8 cellular contexts compared by ENCODE assay signal in the genomic region with DNA sequence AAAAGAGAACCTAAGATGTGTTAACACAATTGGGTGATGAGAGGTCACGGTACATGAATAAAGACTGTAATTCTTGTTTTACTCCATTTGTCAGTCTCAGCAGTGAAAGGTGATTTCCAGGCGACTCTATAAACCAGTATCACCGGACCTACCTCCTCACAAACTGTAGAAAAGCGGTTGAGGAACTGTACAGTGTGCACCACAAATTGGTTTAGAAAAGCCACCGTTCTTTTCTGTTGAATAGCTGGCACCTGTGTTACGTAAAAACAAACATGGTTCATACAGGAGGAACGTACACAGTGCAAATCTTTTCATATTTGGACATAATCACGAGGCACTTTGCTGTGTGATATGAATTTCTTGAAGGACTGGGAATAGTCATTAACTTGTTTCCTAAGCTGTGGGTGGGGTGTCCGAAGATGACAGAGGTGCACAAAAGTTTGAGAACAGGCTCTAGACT. TPM values are rescaled to one million over a fixed set of nuclear protein-coding genes. Genes with fewer than 3 reads are reported as not detected.
DNase-seq lines count a peak whose midpoint lies in the region; ATAC-seq and TF ChIP-seq lines count a peak whose summit lies in the region.

No MANE protein-coding gene starts in this region.

- H3K4me3 ChIP-seq in GM12864 (ENCODE audit: low read depth, low read length) = peak overlapping the region; percentile 86
- peak overlapping the region; percentile 89 for H3K4me3 ChIP-seq in LNCaP clone FGC (ENCODE audit: low read depth, low read length)
- H3K4me3 ChIP-seq in breast epithelium = peak overlapping the region; percentile 81 to 94 (median 86)
- H3K4me3 ChIP-seq in left lung = peak overlapping the region; percentile 84 to 92
- H3K4me3 ChIP-seq in testis = peak overlapping the region; percentile 69 to 93

- intact Hi-C loops in breast epithelium (cut with DNase I; ENCODE audit: low total_unique reads) (no loop called here), left lung (cut with DNase I) (no loop called here), testis (cut with DNase I; ENCODE audit: low total_unique reads) (no loop called here)

- DNase-seq in GM12864 (ENCODE audit: low read depth) = peak; percentile 34
- peak; percentile 82 for DNase-seq in LNCaP clone FGC (ENCODE audit: low read depth)
- no peak for DNase-seq in breast epithelium (ENCODE audit: low spot score in 2 of 2)
- DNase-seq in left lung = no peak
- DNase-seq in testis = no peak
- no peak for DNase-seq in SHP77 (lab: John Stamatoyannopoulos, UW)
- DNase-seq in ureter (ENCODE audit: low spot score) = no peak

- peak; percentile 37 for ATAC-seq in GM21723 (IDR thresholded peaks at IDR 0.05; ENCODE audit: unreplicated experiment)
- ATAC-seq in left lung = peak; percentile 67

- no peak for TF ChIP-seq POLR2A in breast epithelium (IDR thresholded peaks at IDR 0.05)
- TF ChIP-seq POLR2A in testis (IDR thresholded peaks at IDR 0.05) = no peak

- TF ChIP-seq CTCF in GM12864 (IDR thresholded peaks at IDR 0.05; ENCODE audit: low read depth, low read length, missing control alignments) (no peak), LNCaP clone FGC (IDR thresholded peaks at IDR 0.05; ENCODE audit: control insufficient read depth, extremely low read depth, insufficient read depth) (no peak), breast epithelium (IDR thresholded peaks at IDR 0.05) (no peak), left lung (IDR thresholded peaks at IDR 0.05) (no peak), testis (IDR thresholded peaks at IDR 0.05) (no peak)

- 16 to 18% methylated on average over 9 of the region's 9 CpGs for WGBS in testis, 2 donors

- H3K27ac ChIP-seq in breast epithelium = peak overlapping the region; percentile 95 to 96
- peak overlapping the region; percentile 87 to 89 for H3K27ac ChIP-seq in left lung
- peak overlapping the region; percentile 84 to 87 for H3K27ac ChIP-seq in testis

- H3K9me3 ChIP-seq in breast epithelium (no peaks in the 10 kb centered on the region), left lung (no peaks in the 10 kb centered on the region), testis (no peaks in the 10 kb centered on the region)

- no peaks in the 10 kb centered on the region for H3K4me1 ChIP-seq in breast epithelium
- peaks cover 6% of the 10 kb centered on the region in 2 donors for H3K4me1 ChIP-seq in left lung
- no peaks in the 10 kb centered on the region for H3K4me1 ChIP-seq in testis

- no peaks in the 10 kb centered on the region for H3K27me3 ChIP-seq in breast epithelium
- H3K27me3 ChIP-seq in left lung = no peaks in the 10 kb centered on the region
- H3K27me3 ChIP-seq in testis = no peaks in the 10 kb centered on the region

- H3K36me3 ChIP-seq in breast epithelium (no peaks in the 10 kb centered on the region), left lung (peaks cover 0 to 10% of the 10 kb centered on the region in 2 donors), testis (ENCODE audit: low read depth, missing control alignments) (no peaks in the 10 kb centered on the region)

RNA-seq across cellular contexts. Expression of gene WASHC3, which starts 0.7 kb away (rescaled TPM):
- total RNA-seq in breast epithelium = 10 to 100 TPM; 68.1 to 99.9 (median 74.1) TPM
- total RNA-seq in left lung = 10 to 100 TPM; 31.8 to 45.9 TPM
- total RNA-seq in testis = 100 to 1,000 TPM; 140 to 192 TPM
- polyA plus RNA-seq in testis (ENCODE audit: insufficient read depth, low read depth, low replicate concordance) = 298 TPM
- 41.5 TPM for total RNA-seq in ureter

RNA-seq across cellular contexts. Expression of gene NUP37, which starts 58.8 kb away (rescaled TPM):
- total RNA-seq in breast epithelium = 10 to 100 TPM; 16.7 to 17.9 (median 17.9) TPM
- 10 to 100 TPM; 22.7 to 26.2 TPM for total RNA-seq in left lung
- 10 to 100 TPM; 20.1 to 25.2 TPM for total RNA-seq in testis
- 38.1 TPM for polyA plus RNA-seq in testis (ENCODE audit: insufficient read depth, low read depth, low replicate concordance)
- 23.4 TPM for total RNA-seq in ureter

RNA-seq across cellular contexts. Expression of gene PARPBP, which starts 58.9 kb away (rescaled TPM):
- 1 to 10 TPM; 1.1 to 3.9 (median 2.3) TPM for total RNA-seq in breast epithelium
- total RNA-seq in left lung = 1 to 10 TPM; 4.4 to 4.7 TPM
- total RNA-seq in testis = 10 to 100 TPM in 1 of 2 donors, 1 to 10 TPM in 1; 9.9 to 15.1 TPM
- polyA plus RNA-seq in testis (ENCODE audit: insufficient read depth, low read depth, low replicate concordance) = 7.0 TPM
- 2.7 TPM for total RNA-seq in ureter

Comparison
In these comparisons a context has a peak if more than half of its experiments do, and no peak if none do; other contexts are left out.
1. DNase-seq: peak in GM12864 (single experiment) and LNCaP clone FGC (single experiment); none in breast epithelium (0 of 2), left lung (0 of 2), testis (single experiment), SHP77 (0 of 2) and ureter (single experiment).
2. Peak in every context shown above with its lines, with median percentiles within 50 percentile points of each other: H3K4me3 ChIP-seq and H3K27ac ChIP-seq.